ENCODE assay signal across 8 cellular contexts in the genomic region with DNA sequence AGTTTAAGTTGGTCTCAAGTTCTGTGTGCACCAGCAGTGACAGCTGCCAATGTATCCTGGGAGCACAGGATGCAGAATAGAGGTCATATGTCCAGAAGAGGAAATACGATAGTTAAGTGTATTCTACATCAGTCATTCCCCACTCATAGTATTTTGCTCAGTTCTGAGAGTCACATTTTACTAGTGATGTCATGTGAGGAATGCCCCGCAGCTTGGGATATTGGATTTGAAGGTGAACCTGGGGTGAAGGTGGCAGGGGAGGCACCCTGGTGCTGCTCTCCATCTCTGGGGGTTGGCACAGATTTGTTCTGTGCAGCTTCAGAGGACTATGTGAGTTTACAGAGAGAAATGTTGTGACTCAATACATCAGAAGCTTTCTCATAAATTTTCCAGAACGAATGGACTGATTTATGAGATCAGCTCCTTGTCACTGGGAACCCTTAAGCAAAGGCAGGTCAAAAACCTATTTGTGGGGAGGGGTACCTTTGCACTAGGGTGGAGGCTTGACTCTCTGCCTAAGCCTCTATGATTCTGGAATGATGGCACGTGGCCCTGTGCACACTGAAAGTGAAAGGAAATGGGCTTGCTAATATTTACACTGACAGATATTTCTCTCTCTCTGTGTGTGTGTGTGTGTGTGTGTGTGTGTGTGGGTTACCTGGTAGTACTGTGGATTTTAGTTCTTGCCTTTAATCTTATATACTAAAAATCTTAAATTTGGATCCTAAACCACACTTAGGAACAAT.
A peak's percentile ranks its signal among the peaks of the same experiment; 100 is the strongest.
DNase-seq lines count a peak whose midpoint lies in the region; ATAC-seq lines count a peak whose summit lies in the region.
"Had no signal": no experiment of that assay in that cellular context is flagged by ENCODE, and none has a peak within 500 bp of the region (broad histone marks: within the 10 kb centered on the region; RNA-seq: fewer than 3 reads in every experiment).

No MANE protein-coding gene starts in this region.

- H3K27ac ChIP-seq in epithelial cell of prostate = no peak overlapping the region
- H3K27ac ChIP-seq: SJSA1 had no signal

- peak; percentile 66 for ATAC-seq in GM19043 (IDR thresholded peaks at IDR 0.05; ENCODE audit: low read depth, unreplicated experiment)
- peak; percentile 66 for ATAC-seq in HG02973 (IDR thresholded peaks at IDR 0.05; ENCODE audit: unreplicated experiment)
- ATAC-seq in T-cell (replicated peaks in 1 of 4) = peak in 3 of 4 experiments; percentile 22 to 41 (median 29)
- ATAC-seq in stimulated activated memory B cell treated with anti-CD40 and anti-IgM and Interleukin-4, amounts not matched to agents 10 μg/mL and 1 μg/mL and 100 μg/mL, for 72 hours = no peak

- H3K36me3 Mint-ChIP-seq in T-cell = peaks cover 8% of the 10 kb centered on the region
- peaks cover 6% of the 10 kb centered on the region for H3K36me3 Mint-ChIP-seq in stimulated activated memory B cell treated with anti-CD40 and anti-IgM and Interleukin-4, amounts not matched to agents 10 μg/mL and 1 μg/mL and 100 μg/mL, for 72 hours

- H3K9me3 Mint-ChIP-seq in T-cell = peaks cover 0 to 7% (median 0%) of the 10 kb centered on the region in 3 donors
- peaks cover 6% of the 10 kb centered on the region for H3K9me3 Mint-ChIP-seq in stimulated activated memory B cell treated with anti-CD40 and anti-IgM and Interleukin-4, amounts not matched to agents 10 μg/mL and 1 μg/mL and 100 μg/mL, for 72 hours

- peak overlapping the region; percentile 94 to 96 for H3K27ac Mint-ChIP-seq in T-cell
- peak overlapping the region; percentile 84 for H3K27ac Mint-ChIP-seq in stimulated activated memory B cell treated with anti-CD40 and anti-IgM and Interleukin-4, amounts not matched to agents 10 μg/mL and 1 μg/mL and 100 μg/mL, for 72 hours

- DNase-seq in T-cell (peak in 27 of 34 experiments; percentile 3 to 44 (median 15)), epithelial cell of prostate (ENCODE audit: low read depth, low spot score) (peak; percentile 14), occipital lobe (lab: John Stamatoyannopoulos, UW) (no peak), NCI-H128 (lab: John Stamatoyannopoulos, UW; ENCODE audit: unreplicated experiment) (no peak)

- peak overlapping the region; percentile 69 to 85 (median 72) for H3K4me3 Mint-ChIP-seq in T-cell
- peak overlapping the region; percentile 31 for H3K4me3 Mint-ChIP-seq in stimulated activated memory B cell treated with anti-CD40 and anti-IgM and Interleukin-4, amounts not matched to agents 10 μg/mL and 1 μg/mL and 100 μg/mL, for 72 hours

- CTCF ChIA-PET in T-cell (lab: Charles Lee) = interaction anchor here (0.6 to 2.2 kb wide), 5 partner anchors 15 to 387 kb away, joined by 3 to 5 read pairs (median 3); no protein-coding TSS in a partner anchor

- H3K4me1 Mint-ChIP-seq in T-cell = peaks cover 35 to 63% (median 42%) of the 10 kb centered on the region in 3 donors
- peaks cover 21% of the 10 kb centered on the region for H3K4me1 Mint-ChIP-seq in stimulated activated memory B cell treated with anti-CD40 and anti-IgM and Interleukin-4, amounts not matched to agents 10 μg/mL and 1 μg/mL and 100 μg/mL, for 72 hours

- no peaks in the 10 kb centered on the region for H3K27me3 Mint-ChIP-seq in T-cell
- H3K27me3 Mint-ChIP-seq in stimulated activated memory B cell treated with anti-CD40 and anti-IgM and Interleukin-4, amounts not matched to agents 10 μg/mL and 1 μg/mL and 100 μg/mL, for 72 hours = no peaks in the 10 kb centered on the region

- POLR2A ChIA-PET in T-cell (lab: Charles Lee) = interaction anchor here in 1 of 2 donors (1.1 kb wide), 1 partner anchor 13 kb away, joined by 3 read pairs; no protein-coding TSS in a partner anchor

Comparison
In these comparisons a context has a peak if more than half of its experiments do, and no peak if none do; other contexts are left out.
1. DNase-seq: peak in T-cell (27 of 34) and epithelial cell of prostate (single experiment); none in occipital lobe (single experiment) and NCI-H128 (single experiment).